In genomic region chr5:176171171-176171760, GRCh38 we compare ENCODE assay signal across 24 cellular contexts.
"Had no signal": no experiment of that assay in that cellular context is flagged by ENCODE, and none has a peak within 500 bp of the region (broad histone marks: within the 10 kb centered on the region; RNA-seq: fewer than 3 reads in every experiment).

No MANE protein-coding gene starts in this region.

- ATAC-seq: esophagus mucosa; foreskin keratinocyte; gastroesophageal sphincter; heart left ventricle; left lobe of liver; natural killer cell; right cardiac atrium; stimulated activated memory B cell treated with anti-CD40 and anti-IgM and Interleukin-4, amounts not matched to agents 10 μg/mL and 1 μg/mL and 100 μg/mL, for 72 hours; stimulated activated naive CD8-positive, alpha-beta T cell treated with anti-CD3 and anti-CD28 coated beads, Interleukin-15, Interleukin-2, amounts not matched to agents 100 U/mL and 50 U/mL, for 24 hours had no signal

- H3K4me3 ChIP-seq: gastroesophageal sphincter, heart left ventricle, hepatocyte, lung, prostate gland, skin epidermis, spleen, testis, tibial artery had no signal

- H3K4me1 ChIP-seq: gastroesophageal sphincter, heart left ventricle, parathyroid adenoma, prostate gland, spleen, testis, tibial artery had no signal

- DNase-seq: effector CD8-positive, alpha-beta T cell; endodermal cell; foreskin keratinocyte; heart left ventricle; kidney; mesendoderm; natural killer cell; right cardiac atrium; spleen; stimulated activated CD4-positive, alpha-beta T cell treated with anti-CD3 and anti-CD28 coated beads, Interleukin-4, amount 100 ng/mL, for 4 hours; stimulated activated naive CD8-positive, alpha-beta T cell treated with anti-CD3 and anti-CD28 coated beads, Interleukin-15, Interleukin-2, amounts not matched to agents 100 U/mL and 50 U/mL, for 24 hours; testis; tibial artery had no signal

- H3K9me3 ChIP-seq: gastroesophageal sphincter, heart left ventricle, neutrophil, prostate gland, spleen, testis, tibial artery had no signal

- H3K27ac ChIP-seq: epithelial cell of prostate, foreskin keratinocyte, gastroesophageal sphincter, heart left ventricle, hepatocyte, neutrophil, parathyroid adenoma, prostate gland, skin epidermis, spleen, testis, tibial artery had no signal

- H3K27me3 ChIP-seq: testis had no signal

- H3K36me3 ChIP-seq: gastroesophageal sphincter, heart left ventricle, neutrophil, prostate gland, spleen, tibial artery had no signal
